ENCODE assay signal across 25 cellular contexts in genomic region chr16:53803998-53804397, GRCh38.
"Had no signal": no experiment of that assay in that cellular context is flagged by ENCODE, and none has a peak within 500 bp of the region (broad histone marks: within the 10 kb centered on the region; RNA-seq: fewer than 3 reads in every experiment).

No MANE protein-coding gene starts in this region.

- DNase-seq: effector CD8-positive, alpha-beta T cell; endodermal cell; foreskin keratinocyte; heart left ventricle; left cardiac atrium; left lung; mesendoderm; midbrain; naive thymus-derived CD8-positive, alpha-beta T cell; nephron progenitor cell; posterior cingulate gyrus; psoas muscle; right cardiac atrium; sigmoid colon; stimulated activated CD4-positive, alpha-beta T cell treated with anti-CD3 and anti-CD28 coated beads, Interleukin-2, amount 100 ng/mL, for 24 hours; stimulated activated CD4-positive, alpha-beta T cell treated with anti-CD3 and anti-CD28 coated beads, Interleukin-4, amount 100 ng/mL, for 24 hours; stimulated activated naive CD4-positive, alpha-beta T cell treated with Interleukin-2 at 50 U/mL for 16 hours; stomach; thyroid gland had no signal

- H3K4me1 ChIP-seq: left lung, psoas muscle, vagina had no signal

- H3K27me3 Mint-ChIP-seq: naive thymus-derived CD8-positive, alpha-beta T cell had no signal

- H2AFZ ChIP-seq: hepatocyte had no signal

- H3K27ac Mint-ChIP-seq: dendritic cell treated with granulocyte-macrophage colony-stimulating factor and Interleukin-4, amounts not matched to agents 40 ng/mL and 50 ng/mL, for 4 days; endodermal cell; naive thymus-derived CD8-positive, alpha-beta T cell; nephron progenitor cell; stimulated activated effector memory CD8-positive, alpha-beta T cell treated with anti-CD3 and anti-CD28 coated beads, Interleukin-12 subunit alpha, Interleukin-12 subunit beta, amount 100 ng/mL, for 72 hours had no signal

- H3K4me3 Mint-ChIP-seq: dendritic cell treated with granulocyte-macrophage colony-stimulating factor and Interleukin-4, amounts not matched to agents 40 ng/mL and 50 ng/mL, for 4 days; endodermal cell; nephron progenitor cell; stimulated activated effector memory CD8-positive, alpha-beta T cell treated with anti-CD3 and anti-CD28 coated beads, Interleukin-12 subunit alpha, Interleukin-12 subunit beta, amount 100 ng/mL, for 72 hours had no signal

- H3K4me3 ChIP-seq: esophagus muscularis mucosa, gastroesophageal sphincter, heart left ventricle, hepatocyte, left lung, psoas muscle, sigmoid colon, stomach, thyroid gland, vagina had no signal

- H3K9me3 Mint-ChIP-seq: dendritic cell treated with granulocyte-macrophage colony-stimulating factor and Interleukin-4, amounts not matched to agents 40 ng/mL and 50 ng/mL, for 4 days had no signal

- ATAC-seq: gastroesophageal sphincter; heart left ventricle; left cardiac atrium; left lung; naive thymus-derived CD8-positive, alpha-beta T cell; psoas muscle; right cardiac atrium; stimulated activated effector memory CD8-positive, alpha-beta T cell treated with anti-CD3 and anti-CD28 coated beads, Interleukin-12 subunit alpha, Interleukin-12 subunit beta, amount 100 ng/mL, for 72 hours had no signal

- H3K36me3 ChIP-seq: esophagus muscularis mucosa, gastroesophageal sphincter, heart left ventricle, left lung, sigmoid colon, stomach, thyroid gland, vagina had no signal

- H3K36me3 Mint-ChIP-seq: stimulated activated effector memory CD8-positive, alpha-beta T cell treated with anti-CD3 and anti-CD28 coated beads, Interleukin-12 subunit alpha, Interleukin-12 subunit beta, amount 100 ng/mL, for 72 hours had no signal

- H3K27me3 ChIP-seq: esophagus muscularis mucosa, foreskin keratinocyte, gastroesophageal sphincter, heart left ventricle, hepatocyte, left lung, sigmoid colon, stomach, thyroid gland, vagina had no signal

- H3K27ac ChIP-seq: esophagus muscularis mucosa, foreskin keratinocyte, gastroesophageal sphincter, heart left ventricle, hepatocyte, left lung, psoas muscle, sigmoid colon, stomach, thyroid gland, vagina had no signal

- H3K9me3 ChIP-seq: left lung, psoas muscle, sigmoid colon, stomach, thyroid gland, vagina had no signal

- H3K4me1 Mint-ChIP-seq: nephron progenitor cell had no signal

- H3K4me2 ChIP-seq: hepatocyte had no signal
